1 cellular context compared by ENCODE assay signal in the genomic region with DNA sequence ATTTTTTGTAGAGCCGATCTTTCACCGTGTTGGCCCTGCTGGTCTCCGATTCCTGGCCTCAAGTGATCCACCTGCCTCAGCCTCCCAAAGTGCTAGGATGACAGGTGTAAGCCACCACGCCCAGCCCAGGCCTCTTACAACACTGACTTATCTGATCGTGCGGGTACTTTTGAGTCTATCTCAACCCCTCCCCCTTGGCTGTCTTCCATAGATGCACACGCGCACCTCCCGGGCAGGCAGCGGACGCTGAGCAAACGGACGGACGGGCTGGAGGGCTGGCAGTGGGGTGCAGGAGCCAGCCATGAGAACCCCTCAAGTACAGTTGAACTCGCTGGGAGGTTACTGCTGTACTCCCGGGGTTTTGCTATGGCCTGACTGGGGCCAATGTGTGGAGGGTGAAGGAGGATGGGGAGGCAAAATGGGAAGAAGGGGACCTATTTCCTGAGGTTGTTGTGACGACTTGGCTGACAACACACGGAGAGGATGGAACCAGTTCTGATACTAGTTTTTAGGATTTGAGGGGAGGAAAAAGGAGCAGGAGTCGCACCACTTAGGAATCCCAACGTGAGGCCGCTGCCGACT.
TF ChIP-seq lines count a peak whose summit lies in the region.

No MANE protein-coding gene starts in this region.

TF ChIP-seq in endothelial cell of umbilical vein, 7 proteins besides CTCF, POLR2A, EP300 and RAD21 (continued from another document):
- TF ChIP-seq MYC (IDR thresholded peaks at IDR 0.05; ENCODE audit: low read depth, low read length) (no peak), JUN (IDR thresholded peaks at IDR 0.05; ENCODE audit: borderline replicate concordance, insufficient read depth, insufficient read length, low read depth) (no peak), EZH2 (IDR thresholded peaks at IDR 0.05; ENCODE audit: borderline replicate concordance, low read depth, low read length, severe bottlenecking) (no peak)
